ENCODE assay signal across 1 cellular context in genomic region chr3:22934973-22935372, GRCh38.
TF ChIP-seq lines count a peak whose summit lies in the region.

No MANE protein-coding gene starts in this region.

TF ChIP-seq in GM23338, 12 proteins besides CTCF, POLR2A, EP300 and RAD21 (continued from another document):
- TF ChIP-seq REST (IDR thresholded peaks at IDR 0.05; ENCODE audit: unreplicated experiment) (no peak), NANOG (IDR thresholded peaks at IDR 0.05; ENCODE audit: borderline replicate concordance) (no peak), ZNF114 (CRISPR knock-in tag; IDR thresholded peaks at IDR 0.05) (no peak), ZNF331 (CRISPR knock-in tag; IDR thresholded peaks at IDR 0.05; ENCODE audit: low read depth) (no peak), POLR2AphosphoS5 (IDR thresholded peaks at IDR 0.05; ENCODE audit: low read depth) (no peak), CREB1 (CRISPR knock-in tag; IDR thresholded peaks at IDR 0.05; ENCODE audit: low read depth) (no peak), ZNF462 (CRISPR knock-in tag; IDR thresholded peaks at IDR 0.05) (no peak)
